In genomic region chr3:79414821-79415220, GRCh38 we compare ENCODE assay signal across 13 cellular contexts.
DNase-seq lines count a peak whose midpoint lies in the region; TF ChIP-seq lines count a peak whose summit lies in the region.
"Had no signal": no experiment of that assay in that cellular context is flagged by ENCODE, and none has a peak within 500 bp of the region (broad histone marks: within the 10 kb centered on the region; RNA-seq: fewer than 3 reads in every experiment).

No MANE protein-coding gene starts in this region.

- H3K4me1 ChIP-seq in BE2C = peaks cover 6% of the 10 kb centered on the region; the same call in 1 of the 2 replicates

- H3K27me3 ChIP-seq in BE2C = no peaks in the 10 kb centered on the region

- H3K9me3 ChIP-seq in BE2C = no peaks in the 10 kb centered on the region

- H3K36me3 ChIP-seq in BE2C = no peaks in the 10 kb centered on the region

- DNase-seq in AG09319 (ENCODE audit: extremely low read depth, low read depth) = peak; percentile 28
- DNase-seq in MV-4-11 (lab: John Stamatoyannopoulos, UW) = peak; percentile 10
- DNase-seq in fibroblast of mammary gland (ENCODE audit: low read depth) = peak; percentile 80
- DNase-seq in myocyte (ENCODE audit: low read depth) = peak; percentile 9
- DNase-seq in T-helper 9 cell = no peak
- DNase-seq in SHP77 treated with DMSO at 0.1 percent for 48 hours (lab: John Stamatoyannopoulos, UW) = no peak
- DNase-seq in stimulated activated CD4-positive, alpha-beta T cell treated with anti-CD3 and anti-CD28 coated beads, Interleukin-2, amount 100 ng/mL, for 48 hours = no peak
- DNase-seq in BE2C = no peak
- DNase-seq: activated CD8-positive, alpha-beta T cell treated with anti-CD3 and anti-CD28 coated beads for 36 hours; activated gamma-delta T cell; cerebellar nuclear complex; foreskin melanocyte; GDM1 had no signal

- no peak for TF ChIP-seq CTCF in AG09319 (IDR thresholded peaks at IDR 0.05; ENCODE audit: low read depth, low read length)
- TF ChIP-seq CTCF in fibroblast of mammary gland (conservative IDR thresholded peaks at IDR 0.05; ENCODE audit: control insufficient read depth, insufficient read depth, low read depth, low read length) = no peak
- TF ChIP-seq CTCF in BE2C (IDR thresholded peaks at IDR 0.05; ENCODE audit: low read depth, low read length) = no peak

- H3K4me3 ChIP-seq in fibroblast of mammary gland (ENCODE audit: control insufficient read depth, low read depth, low read length) = no peak overlapping the region
- no peak overlapping the region for H3K4me3 ChIP-seq in BE2C (ENCODE audit: low read depth, low read length)

Comparison
In these comparisons a context has a peak if more than half of its experiments do, and no peak if none do; other contexts are left out.
1. DNase-seq: peak in AG09319 (single experiment), MV-4-11 (single experiment), fibroblast of mammary gland (single experiment) and myocyte (single experiment); none in T-helper 9 cell (single experiment), SHP77 treated with DMSO at 0.1 percent for 48 hours (single experiment), stimulated activated CD4-positive, alpha-beta T cell treated with anti-CD3 and anti-CD28 coated beads, Interleukin-2, amount 100 ng/mL, for 48 hours (0 of 2) and BE2C (single experiment).